Comparison of ENCODE assay signal across 7 cellular contexts in genomic region chr20:11891827-11892521, GRCh38. TPM values are rescaled to one million over a fixed set of nuclear protein-coding genes. Genes with fewer than 3 reads are reported as not detected.
DNase-seq lines count a peak whose midpoint lies in the region; ATAC-seq and TF ChIP-seq lines count a peak whose summit lies in the region.

No MANE protein-coding gene starts in this region.

- H3K27ac ChIP-seq in stomach smooth muscle (ENCODE audit: low read length) = peak overlapping the region; percentile 61

- H3K9me3 ChIP-seq in stomach smooth muscle (ENCODE audit: control insufficient read depth in 2 of 2, low read length in 2 of 2) = no peaks in the 10 kb centered on the region

- ATAC-seq in HG02973 (IDR thresholded peaks at IDR 0.05; ENCODE audit: unreplicated experiment) = peak; percentile 55

- H3K36me3 ChIP-seq in stomach smooth muscle (ENCODE audit: control insufficient read depth in 2 of 2, insufficient read depth in 2 of 2, low read length in 2 of 2) = no peaks in the 10 kb centered on the region

- H3K4me3 ChIP-seq in GM12865 (ENCODE audit: low read depth, low read length) (no peak overlapping the region), epithelial cell of proximal tubule (ENCODE audit: low read depth, low read length) (peak overlapping the region; percentile 75), stomach smooth muscle (ENCODE audit: low read length in 2 of 2) (peak overlapping the region; percentile 73 to 80)

- TF ChIP-seq CTCF in GM12865 (IDR thresholded peaks at IDR 0.05; ENCODE audit: insufficient read depth, low read depth, low read length, missing control alignments) (no peak), epithelial cell of proximal tubule (conservative IDR thresholded peaks at IDR 0.05; ENCODE audit: low read depth, low read length) (no peak)

- DNase-seq in GM12865 (ENCODE audit: low read depth) = peak; percentile 6
- peak; percentile 88 for DNase-seq in NCI-H2227 (lab: John Stamatoyannopoulos, UW; ENCODE audit: unreplicated experiment)
- peak; percentile 44 to 51 for DNase-seq in activated CD4-positive, alpha-beta T cell treated with anti-CD3 and anti-CD28 coated beads for 4 hours
- DNase-seq in epithelial cell of proximal tubule (ENCODE audit: low read depth) = peak; percentile 37
- peak; percentile 64 for DNase-seq in midbrain (lab: John Stamatoyannopoulos, UW)

- no peaks in the 10 kb centered on the region for H3K27me3 ChIP-seq in stomach smooth muscle (ENCODE audit: control insufficient read depth in 1 of 2, insufficient read depth in 2 of 2, low read length in 2 of 2)

- H3K4me1 ChIP-seq in stomach smooth muscle (ENCODE audit: control insufficient read depth, insufficient read depth, low read length) = peaks cover 8% of the 10 kb centered on the region

- peak overlapping the region; percentile 71 to 76 for H3K9ac ChIP-seq in stomach smooth muscle (ENCODE audit: low read length in 2 of 2)

RNA-seq across cellular contexts. Expression of gene BTBD3, which starts 25.7 kb away (rescaled TPM):
- 22.4 and 35.1 TPM in 2 replicates for total RNA-seq in epithelial cell of proximal tubule

Comparison
In these comparisons a context has a peak if more than half of its experiments do, and no peak if none do; other contexts are left out.
1. DNase-seq: peak in every context shown above with its lines; median percentile 88 in NCI-H2227; 64 in midbrain; 48 in activated CD4-positive, alpha-beta T cell treated with anti-CD3 and anti-CD28 coated beads for 4 hours; 37 in epithelial cell of proximal tubule; 6 in GM12865.